ENCODE assay signal across 14 cellular contexts in genomic region chr11:134911514-134912180, GRCh38.
"Had no signal": no experiment of that assay in that cellular context is flagged by ENCODE, and none has a peak within 500 bp of the region (broad histone marks: within the 10 kb centered on the region; RNA-seq: fewer than 3 reads in every experiment).

No MANE protein-coding gene starts in this region.

- DNase-seq: activated CD4-positive, alpha-beta T cell treated with anti-CD3 and anti-CD28 coated beads, Interleukin-2, amount 10 ng/mL, durations not matched to agents 24 days and 14 days; activated CD4-positive, CD25-positive, alpha-beta regulatory T cell; activated naive CD8-positive, alpha-beta T cell treated with anti-CD3 and anti-CD28 coated beads, Interleukin-2, amount 10 ng/mL, durations not matched to agents 7 days and 5 days; central memory CD4-positive, alpha-beta T cell; colonic mucosa; foreskin keratinocyte; glutamatergic neuron; nephron progenitor cell; occipital lobe; stimulated activated naive CD8-positive, alpha-beta T cell treated with anti-CD3 and anti-CD28 coated beads, Interleukin-15, Interleukin-2, amounts not matched to agents 100 U/mL and 50 U/mL, for 24 hours had no signal

- FAIRE-seq: endothelial cell of umbilical vein had no signal

- ATAC-seq: foreskin keratinocyte; stimulated activated naive CD8-positive, alpha-beta T cell treated with anti-CD3 and anti-CD28 coated beads, Interleukin-15, Interleukin-2, amounts not matched to agents 100 U/mL and 50 U/mL, for 24 hours had no signal

- H3K4me1 ChIP-seq: colonic mucosa, foreskin keratinocyte, right atrium auricular region, suprapubic skin had no signal

- H3K27me3 ChIP-seq: colonic mucosa, foreskin keratinocyte, right atrium auricular region had no signal

- H3K27ac ChIP-seq: colonic mucosa, foreskin keratinocyte, right atrium auricular region, skin epidermis, suprapubic skin had no signal

- H3K9me3 ChIP-seq: colonic mucosa, right atrium auricular region, suprapubic skin had no signal

- H3K4me3 ChIP-seq: colonic mucosa, right atrium auricular region, skin epidermis, suprapubic skin had no signal

- H3K36me3 ChIP-seq: colonic mucosa, right atrium auricular region, suprapubic skin had no signal
